17 cellular contexts compared by ENCODE assay signal in genomic region chr19:10895920-10896319, GRCh38. TPM values are rescaled to one million over a fixed set of nuclear protein-coding genes. Genes with fewer than 3 reads are reported as not detected.
DNase-seq lines count a peak whose midpoint lies in the region; ATAC-seq and TF ChIP-seq lines count a peak whose summit lies in the region.
"Had no signal": no experiment of that assay in that cellular context is flagged by ENCODE, and none has a peak within 500 bp of the region (broad histone marks: within the 10 kb centered on the region; RNA-seq: fewer than 3 reads in every experiment).

No MANE protein-coding gene starts in this region.

- H2AFZ ChIP-seq in H9 (ENCODE audit: low read length) = no peak overlapping the region

- H3K9me3 Mint-ChIP-seq in H9 (no peaks in the 10 kb centered on the region), nephron progenitor cell (peaks cover 4% of the 10 kb centered on the region)
- H3K9me3 Mint-ChIP-seq: activated CD8-positive, alpha-beta T cell treated with anti-CD3 and anti-CD28 coated beads for 36 hours; natural killer cell had no signal

- in situ Hi-C loops in astrocyte of the cerebellum (cut with HindIII; ENCODE audit: low sequenced_read_pairs) = loop anchor here (10.0 kb wide), 1 partner anchor 129 kb away; no protein-coding TSS in a partner anchor

- TF ChIP-seq CTCF in H9 (conservative IDR thresholded peaks at IDR 0.05) = peak; percentile 56
- TF ChIP-seq CTCF in astrocyte of the cerebellum (IDR thresholded peaks at IDR 0.05; ENCODE audit: low read depth, low read length, missing control alignments) = peak; percentile 24
- no peak for TF ChIP-seq CTCF in nephron progenitor cell (IDR thresholded peaks at IDR 0.05)

- H2BK15ac ChIP-seq in H9 (ENCODE audit: low read depth, low read length) = no peak overlapping the region

- H3K18ac ChIP-seq in H9 (ENCODE audit: insufficient read length, low read depth, low read length) = no peak overlapping the region

- no peak overlapping the region for H3K4me3 ChIP-seq in astrocyte of the cerebellum (ENCODE audit: low read depth, low read length)
- H3K4me3 ChIP-seq: BLaER1, GM12878 had no signal

- H2BK5ac ChIP-seq in H9 (ENCODE audit: insufficient read length, low read length) = no peak overlapping the region

- H4K20me1 ChIP-seq in H9 (ENCODE audit: control insufficient read depth, insufficient read depth, insufficient read length) = no peaks in the 10 kb centered on the region

- H3K27ac Mint-ChIP-seq in H9 (peak overlapping the region; percentile 68 to 94 (median 92); a peak in 5 of 7 replicates), nephron progenitor cell (peak overlapping the region; percentile 94)
- H3K27ac Mint-ChIP-seq: activated CD8-positive, alpha-beta T cell treated with anti-CD3 and anti-CD28 coated beads for 36 hours had no signal

- H2AK5ac ChIP-seq in H9 (ENCODE audit: insufficient read length, low read length) = no peak overlapping the region

- DNase-seq in H9 (peak; percentile 64), astrocyte of the cerebellum (ENCODE audit: low read depth) (no peak), nephron progenitor cell (peak; percentile 31), left cardiac atrium (no peak), NCI-H2107 treated with DMSO at 0.1 percent for 48 hours (lab: John Stamatoyannopoulos, UW; ENCODE audit: unreplicated experiment) (no peak)
- DNase-seq: activated CD8-positive, alpha-beta T cell treated with anti-CD3 and anti-CD28 coated beads for 36 hours; activated effector memory CD4-positive, alpha-beta T cell treated with Interleukin-2 at 50 U/mL for 16 hours; DND-41; KG1; natural killer cell; NCI-H1930; NCI-H748 treated with DMSO at 0.1 percent for 48 hours; SHP77; T1000 had no signal

- no peaks in the 10 kb centered on the region for H3K27me3 ChIP-seq in H9 (ENCODE audit: insufficient read depth, low read length)
- H3K27me3 ChIP-seq: BLaER1 had no signal

- H3K27me3 Mint-ChIP-seq in H9 (ENCODE audit: low read depth) (no peaks in the 10 kb centered on the region; the same call in none of the 2 replicates), nephron progenitor cell (ENCODE audit: low read depth, poor library complexity) (no peaks in the 10 kb centered on the region)
- H3K27me3 Mint-ChIP-seq: activated CD8-positive, alpha-beta T cell treated with anti-CD3 and anti-CD28 coated beads for 36 hours had no signal

- H3K4ac ChIP-seq in H9 (ENCODE audit: low read depth, low read length) = no peak overlapping the region

- H3K9ac ChIP-seq in H9 (ENCODE audit: extremely low read depth, insufficient read length, low read length) = no peak overlapping the region
- H3K9ac ChIP-seq: BLaER1 had no signal

- no peak overlapping the region for H2BK12ac ChIP-seq in H9 (ENCODE audit: insufficient read length, low read depth, low read length)

- H3K23me2 ChIP-seq in H9 (ENCODE audit: insufficient read length, low read depth, low read length, poor library complexity, severe bottlenecking) = no peaks in the 10 kb centered on the region

- no peaks in the 10 kb centered on the region for H3K79me1 ChIP-seq in H9 (ENCODE audit: insufficient read depth, low read depth, low read length, poor library complexity, severe bottlenecking)

- no peak overlapping the region for H3K56ac ChIP-seq in H9 (ENCODE audit: insufficient read length, low read depth, low read length)

- no peak overlapping the region for H2BK120ac ChIP-seq in H9 (ENCODE audit: low read depth, low read length, poor library complexity, severe bottlenecking)

- H3K14ac ChIP-seq in H9 (ENCODE audit: insufficient read depth, low read length) = no peak overlapping the region

- no peak overlapping the region for H3T11ph ChIP-seq in H9 (ENCODE audit: low read length)

- H3K23ac ChIP-seq in H9 (ENCODE audit: insufficient read length, low read depth, low read length) = no peak overlapping the region

- H3K9me3 ChIP-seq in H9 (ENCODE audit: control insufficient read depth, low read depth, low read length) = no peaks in the 10 kb centered on the region
- H3K9me3 ChIP-seq: BLaER1 had no signal

- H4K5ac ChIP-seq in H9 (ENCODE audit: insufficient read length, low read depth, low read length) = no peak overlapping the region

- no peak for ATAC-seq in GM21576 (IDR thresholded peaks at IDR 0.05; ENCODE audit: unreplicated experiment)
- ATAC-seq in left cardiac atrium = no peak
- ATAC-seq: activated CD8-positive, alpha-beta T cell treated with anti-CD3 and anti-CD28 coated beads for 36 hours; GM12878; natural killer cell had no signal

- no peak overlapping the region for H3K4me2 ChIP-seq in H9 (ENCODE audit: insufficient read depth, insufficient read length, low read length)

- H3K4me1 Mint-ChIP-seq in H9 (peaks cover 46 to 49% of the 10 kb centered on the region in 2 experiments), nephron progenitor cell (peaks cover 54% of the 10 kb centered on the region)

- H3K4me1 ChIP-seq in H9 (ENCODE audit: insufficient read depth, low read length) = peaks cover 4% of the 10 kb centered on the region; the same call in 1 of the 2 replicates

- WGBS in H9 (ENCODE audit: extremely low coverage, insufficient read length, low lambda C conversion rate) = no CpG with 5 or more reads among the region's 12 CpGs

- no peak overlapping the region for H4K91ac ChIP-seq in H9 (ENCODE audit: insufficient read length, low read depth, low read length)

- H4K8ac ChIP-seq in H9 (replicated peaks; ENCODE audit: insufficient read length, low read depth, low read length) = no peak overlapping the region

- peaks cover 0 to 2% (median 1%) of the 10 kb centered on the region in 3 experiments; a peak in 4 of 7 replicates for H3K36me3 Mint-ChIP-seq in H9 (ENCODE audit: insufficient read depth in 1 of 3, low read depth in 3 of 3)
- peaks cover 7% of the 10 kb centered on the region for H3K36me3 Mint-ChIP-seq in nephron progenitor cell (ENCODE audit: low read depth)
- H3K36me3 Mint-ChIP-seq: natural killer cell had no signal

- intact Hi-C loops in left cardiac atrium (cut with DNase I) = no loop called here

- H3K4me3 Mint-ChIP-seq in H9 (peak overlapping the region in 1 of 2 experiments; percentile 10; a peak in 1 of 5 replicates), nephron progenitor cell (no peak overlapping the region)
- H3K4me3 Mint-ChIP-seq: activated CD8-positive, alpha-beta T cell treated with anti-CD3 and anti-CD28 coated beads for 36 hours; natural killer cell had no signal

- H3K79me2 ChIP-seq in H9 (ENCODE audit: insufficient read depth, low read length) = peaks cover 7% of the 10 kb centered on the region; the same call in 1 of the 2 replicates

- H3K27ac ChIP-seq in H9 (ENCODE audit: insufficient read length, low read depth, low read length) = no peak overlapping the region

- no peak overlapping the region for H2BK20ac ChIP-seq in H9 (ENCODE audit: low read depth, low read length, poor library complexity, severe bottlenecking)

RNA-seq across cellular contexts. Expression of gene CARM1, which starts 24.6 kb away (rescaled TPM):
- total RNA-seq in H9 (2021) (111 and 113 TPM in 2 replicates), left cardiac atrium (10 to 100 TPM; 31.9 to 32.4 TPM)

RNA-seq across cellular contexts. Expression of gene YIPF2, which starts 32.5 kb away (rescaled TPM):
- total RNA-seq in H9 (2021) (58.2 and 60.2 TPM in 2 replicates), left cardiac atrium (10 to 100 TPM; 26.5 to 31.8 TPM)

RNA-seq across cellular contexts. Expression of gene TIMM29, which starts 32.7 kb away (rescaled TPM):
- total RNA-seq in H9 (2021) (23.4 and 26.8 TPM in 2 replicates), left cardiac atrium (10 to 100 TPM; 12.7 to 15.1 TPM)

RNA-seq across cellular contexts. Expression of gene C19orf38, which starts 47.7 kb away (rescaled TPM):
- total RNA-seq in H9 (2021) = 0.20 TPM in 1 of 2 replicates, not detected in the other
- 1 to 10 TPM; 1.1 to 1.2 TPM for total RNA-seq in left cardiac atrium

RNA-seq across cellular contexts. Expression of gene TMED1, which starts 59.9 kb away (rescaled TPM):
- total RNA-seq in H9 (2021) = 32.1 and 32.3 TPM in 2 replicates
- total RNA-seq in left cardiac atrium = 10 to 100 TPM; 27.2 to 28.5 TPM

Comparison
In these comparisons a context has a peak if more than half of its experiments do, and no peak if none do; other contexts are left out.
1. DNase-seq: peak in H9 (single experiment) and nephron progenitor cell (single experiment); none in astrocyte of the cerebellum (single experiment), left cardiac atrium (single experiment) and NCI-H2107 treated with DMSO at 0.1 percent for 48 hours (single experiment).